1 cellular context compared by ENCODE assay signal in the genomic region with DNA sequence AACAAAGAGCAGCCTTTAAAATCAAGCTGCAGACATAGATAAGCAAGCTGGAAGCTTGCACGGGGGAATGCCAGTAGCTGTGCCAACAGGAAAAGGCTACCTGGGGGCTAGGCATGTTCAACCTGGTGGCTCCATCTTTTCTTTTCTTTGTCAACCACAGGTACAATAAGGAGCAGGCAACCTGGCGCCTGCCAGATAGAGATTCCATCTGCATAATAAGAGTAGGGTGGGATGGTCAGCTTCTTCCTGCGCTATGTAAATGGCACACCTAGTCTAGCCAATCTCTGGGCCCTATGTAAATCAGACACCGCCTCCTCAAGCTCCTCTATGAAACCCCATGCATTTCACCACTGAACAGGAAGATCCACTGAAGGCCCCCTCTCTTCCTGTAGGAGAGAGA.
TF ChIP-seq lines count a peak whose summit lies in the region.

No MANE protein-coding gene starts in this region.

TF ChIP-seq in GM23338, 12 proteins besides CTCF, POLR2A, EP300 and RAD21 (continued from another document):
- TF ChIP-seq, protein P1, sequence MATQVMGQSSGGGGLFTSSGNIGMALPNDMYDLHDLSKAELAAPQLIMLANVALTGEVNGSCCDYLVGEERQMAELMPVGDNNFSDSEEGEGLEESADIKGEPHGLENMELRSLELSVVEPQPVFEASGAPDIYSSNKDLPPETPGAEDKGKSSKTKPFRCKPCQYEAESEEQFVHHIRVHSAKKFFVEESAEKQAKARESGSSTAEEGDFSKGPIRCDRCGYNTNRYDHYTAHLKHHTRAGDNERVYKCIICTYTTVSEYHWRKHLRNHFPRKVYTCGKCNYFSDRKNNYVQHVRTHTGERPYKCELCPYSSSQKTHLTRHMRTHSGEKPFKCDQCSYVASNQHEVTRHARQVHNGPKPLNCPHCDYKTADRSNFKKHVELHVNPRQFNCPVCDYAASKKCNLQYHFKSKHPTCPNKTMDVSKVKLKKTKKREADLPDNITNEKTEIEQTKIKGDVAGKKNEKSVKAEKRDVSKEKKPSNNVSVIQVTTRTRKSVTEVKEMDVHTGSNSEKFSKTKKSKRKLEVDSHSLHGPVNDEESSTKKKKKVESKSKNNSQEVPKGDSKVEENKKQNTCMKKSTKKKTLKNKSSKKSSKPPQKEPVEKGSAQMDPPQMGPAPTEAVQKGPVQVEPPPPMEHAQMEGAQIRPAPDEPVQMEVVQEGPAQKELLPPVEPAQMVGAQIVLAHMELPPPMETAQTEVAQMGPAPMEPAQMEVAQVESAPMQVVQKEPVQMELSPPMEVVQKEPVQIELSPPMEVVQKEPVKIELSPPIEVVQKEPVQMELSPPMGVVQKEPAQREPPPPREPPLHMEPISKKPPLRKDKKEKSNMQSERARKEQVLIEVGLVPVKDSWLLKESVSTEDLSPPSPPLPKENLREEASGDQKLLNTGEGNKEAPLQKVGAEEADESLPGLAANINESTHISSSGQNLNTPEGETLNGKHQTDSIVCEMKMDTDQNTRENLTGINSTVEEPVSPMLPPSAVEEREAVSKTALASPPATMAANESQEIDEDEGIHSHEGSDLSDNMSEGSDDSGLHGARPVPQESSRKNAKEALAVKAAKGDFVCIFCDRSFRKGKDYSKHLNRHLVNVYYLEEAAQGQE (IDR thresholded peaks at IDR 0.05; ENCODE audit: unreplicated experiment) = no peak
- TF ChIP-seq EZH2phosphoT487 (IDR thresholded peaks at IDR 0.05; ENCODE audit: unreplicated experiment) = no peak
- TF ChIP-seq STAT1 (IDR thresholded peaks at IDR 0.05; ENCODE audit: unreplicated experiment) = no peak
- no peak for TF ChIP-seq NANOG (IDR thresholded peaks at IDR 0.05; ENCODE audit: borderline replicate concordance)
- TF ChIP-seq ZNF331 (CRISPR knock-in tag; IDR thresholded peaks at IDR 0.05; ENCODE audit: low read depth) = no peak
